In genomic region chr12:58901664-58902063, GRCh38 we compare ENCODE assay signal across 17 cellular contexts. TPM values are rescaled to one million over a fixed set of nuclear protein-coding genes. Genes with fewer than 3 reads are reported as not detected.
DNase-seq lines count a peak whose midpoint lies in the region; ATAC-seq and TF ChIP-seq lines count a peak whose summit lies in the region.
"Had no signal": no experiment of that assay in that cellular context is flagged by ENCODE, and none has a peak within 500 bp of the region (broad histone marks: within the 10 kb centered on the region; RNA-seq: fewer than 3 reads in every experiment).

No MANE protein-coding gene starts in this region.

- peaks cover 5% of the 10 kb centered on the region for H3K9me3 Mint-ChIP-seq in chondrocyte (ENCODE audit: low read depth)

- TF ChIP-seq CTCF in chondrocyte (IDR thresholded peaks at IDR 0.05): no peak
- no peak for TF ChIP-seq CTCF in foreskin keratinocyte (conservative IDR thresholded peaks at IDR 0.05)

- H3K4me3 ChIP-seq in GM23248 (no peak overlapping the region), subcutaneous abdominal adipose tissue (ENCODE audit: low read depth in 1 of 5, low read length in 5 of 5) (no peak overlapping the region)
- H3K4me3 ChIP-seq: A549 had no signal

- H2AFZ ChIP-seq in GM23248: no peak overlapping the region

- peaks cover 63% of the 10 kb centered on the region for H3K79me2 ChIP-seq in GM23248 (ENCODE audit: insufficient read depth)

- H3K9me2 ChIP-seq in GM23248 (ENCODE audit: insufficient read depth): no peaks in the 10 kb centered on the region

- H3F3A ChIP-seq in GM23248 (ENCODE audit: insufficient read depth): no peaks in the 10 kb centered on the region

- H3K4me2 ChIP-seq in GM23248 (ENCODE audit: unreplicated experiment): no peak overlapping the region
- H3K4me2 ChIP-seq: A549 had no signal

- WGBS in GM23248 (ENCODE audit: low coverage in 1 of 2, low lambda C conversion rate in 2 of 2, missing lambda C conversion rate in 2 of 2), 2 experiments: 59 to 63% methylated on average over 5 of the region's 5 CpGs

- H4K20me1 ChIP-seq in GM23248 (ENCODE audit: insufficient read depth): no peaks in the 10 kb centered on the region; the same call in 1 of the 2 replicates

- no peaks in the 10 kb centered on the region for H3K27me3 Mint-ChIP-seq in chondrocyte (ENCODE audit: low read depth)
- H3K27me3 Mint-ChIP-seq: CD4-positive, alpha-beta memory T cell; IgD-negative memory B cell had no signal

- H3K27me3 ChIP-seq in GM23248 (replicated peaks; ENCODE audit: insufficient read depth) (no peaks in the 10 kb centered on the region), foreskin keratinocyte (no peaks in the 10 kb centered on the region), subcutaneous abdominal adipose tissue (ENCODE audit: control insufficient read depth in 5 of 5, insufficient read depth in 4 of 5, low read length in 5 of 5) (no peaks in the 10 kb centered on the region)
- H3K27me3 ChIP-seq: BE2C had no signal

- DNase-seq in GM23248 (peak; percentile 20), chondrocyte (ENCODE audit: low spot score) (no peak), foreskin keratinocyte (no peak), NCI-H345 treated with DMSO at 0.1 percent for 48 hours (lab: John Stamatoyannopoulos, UW; ENCODE audit: unreplicated experiment) (no peak)
- DNase-seq: BE2C; CD4-positive, alpha-beta memory T cell; DMS153; DMS79 treated with DMSO at 0.1 percent for 48 hours; EL; GDM1 had no signal

- in situ Hi-C loops in GM23248 (cut with MboI): no loop called here

- no peak overlapping the region for H3K4me3 Mint-ChIP-seq in chondrocyte (ENCODE audit: unreplicated experiment)
- H3K4me3 Mint-ChIP-seq: CD4-positive, alpha-beta memory T cell; IgD-negative memory B cell had no signal

- H3K9me3 ChIP-seq in GM23248 (ENCODE audit: low read depth): no peaks in the 10 kb centered on the region
- no peaks in the 10 kb centered on the region for H3K9me3 ChIP-seq in subcutaneous abdominal adipose tissue (ENCODE audit: control insufficient read depth in 5 of 5, low read length in 5 of 5)
- H3K9me3 ChIP-seq: BE2C had no signal

- peak overlapping the region; percentile 27 for H3K27ac Mint-ChIP-seq in chondrocyte (ENCODE audit: unreplicated experiment)
- H3K27ac Mint-ChIP-seq: CD4-positive, alpha-beta memory T cell; IgD-negative memory B cell had no signal

- no peak overlapping the region for H3K9ac ChIP-seq in GM23248
- H3K9ac ChIP-seq in subcutaneous abdominal adipose tissue (ENCODE audit: low read length in 5 of 5): no peak overlapping the region

- H3K36me3 Mint-ChIP-seq in chondrocyte (ENCODE audit: low read depth): peaks cover 43% of the 10 kb centered on the region
- H3K36me3 Mint-ChIP-seq: CD4-positive, alpha-beta memory T cell; IgD-negative memory B cell had no signal

- H3K4me1 Mint-ChIP-seq in chondrocyte (ENCODE audit: low read depth): peaks cover 39% of the 10 kb centered on the region
- H3K4me1 Mint-ChIP-seq: CD4-positive, alpha-beta memory T cell; IgD-negative memory B cell had no signal

- H3K27ac ChIP-seq in GM23248 (no peak overlapping the region), foreskin keratinocyte (no peak overlapping the region), subcutaneous abdominal adipose tissue (ENCODE audit: low read depth, low read length) (peak overlapping the region; percentile 3)
- H3K27ac ChIP-seq: A549, C4-2B had no signal

- no peaks in the 10 kb centered on the region for H3K4me1 ChIP-seq in GM23248 (ENCODE audit: insufficient read depth)
- peaks cover 25% of the 10 kb centered on the region for H3K4me1 ChIP-seq in foreskin keratinocyte
- peaks cover 0 to 11% (median 3%) of the 10 kb centered on the region in 5 donors for H3K4me1 ChIP-seq in subcutaneous abdominal adipose tissue (ENCODE audit: control insufficient read depth in 5 of 5, insufficient read depth in 5 of 5, low read length in 5 of 5)
- H3K4me1 ChIP-seq: A549, BE2C had no signal

- ATAC-seq in foreskin keratinocyte (peak; percentile 78), GM21723 (IDR thresholded peaks at IDR 0.05; ENCODE audit: unreplicated experiment) (no peak), HG02763 (IDR thresholded peaks at IDR 0.05; ENCODE audit: unreplicated experiment) (no peak)
- ATAC-seq: A549, HCT116 had no signal

- peaks cover 7% of the 10 kb centered on the region; the same call in 1 of the 2 replicates for H3K36me3 ChIP-seq in GM23248 (ENCODE audit: low read depth)
- peaks cover 8 to 18% (median 9%) of the 10 kb centered on the region in 5 donors for H3K36me3 ChIP-seq in subcutaneous abdominal adipose tissue (ENCODE audit: control insufficient read depth in 5 of 5, insufficient read depth in 5 of 5, low read length in 5 of 5)
- H3K36me3 ChIP-seq: BE2C had no signal

RNA-seq across cellular contexts. Expression of gene LRIG3, which starts 18.6 kb away (rescaled TPM):
- total RNA-seq in GM23248 (2014; rRNA removed; shearing (Covaris generic)): 24.7 and 29.3 TPM in 2 replicates
- 9.2 and 10.4 TPM in 2 replicates for polyA plus RNA-seq in GM23248 (2016; fragmentation: Nextera tagmentation; extraction: Ambion mirVana)
- total RNA-seq in chondrocyte: 80.4 to 207 TPM (median 85.8 TPM) in 3 replicates
- 25.9 TPM in 2 replicates for total RNA-seq in foreskin keratinocyte
- 4.8 and 6.6 TPM in 2 replicates for polyA plus RNA-seq in foreskin keratinocyte
- total RNA-seq: CD4-positive, alpha-beta memory T cell had no signal
- polyA plus RNA-seq: CD4-positive, alpha-beta memory T cell; IgD-negative memory B cell had no signal
